In the genomic region with DNA sequence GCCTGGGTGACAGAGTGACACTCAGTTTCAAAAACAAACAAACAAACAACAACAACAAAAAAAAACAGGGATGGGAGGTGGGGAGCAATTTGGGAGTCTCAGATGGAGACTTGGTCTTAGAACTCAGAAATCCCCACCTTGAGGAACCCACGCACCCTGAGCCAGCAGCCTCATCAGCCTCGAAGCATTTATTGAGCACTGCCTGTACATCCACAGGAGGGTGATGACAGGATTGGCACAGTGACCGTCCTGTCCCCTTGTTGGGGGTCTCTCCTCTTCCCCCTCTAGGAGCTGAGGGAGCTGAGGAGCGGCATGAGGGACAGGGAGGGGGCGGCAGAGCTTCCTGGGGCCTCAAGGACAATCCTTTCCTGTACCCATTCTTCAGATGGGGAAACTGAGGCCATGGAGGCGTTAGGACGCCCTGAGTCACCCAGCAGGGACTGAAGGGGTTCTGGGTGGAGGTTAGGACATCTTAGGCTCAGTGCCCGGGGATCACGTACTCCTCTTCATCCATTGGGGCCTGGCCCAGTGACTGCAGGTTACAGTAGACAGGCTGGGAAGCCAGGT, we compare ENCODE assay signal across 19 cellular contexts. TPM values are rescaled to one million over a fixed set of nuclear protein-coding genes. Genes with fewer than 3 reads are reported as not detected.
DNase-seq lines count a peak whose midpoint lies in the region; ATAC-seq and TF ChIP-seq lines count a peak whose summit lies in the region.
"Had no signal": no experiment of that assay in that cellular context is flagged by ENCODE, and none has a peak within 500 bp of the region (broad histone marks: within the 10 kb centered on the region; RNA-seq: fewer than 3 reads in every experiment).

No MANE protein-coding gene starts in this region.

- peak overlapping the region; percentile 22 for H3K27ac Mint-ChIP-seq in stimulated activated memory B cell treated with anti-CD40 and anti-IgM and Interleukin-4, amounts not matched to agents 10 μg/mL and 1 μg/mL and 100 μg/mL, for 72 hours
- H3K27ac Mint-ChIP-seq in GM23338 = no peak overlapping the region

- no peak overlapping the region for H3K4me3 Mint-ChIP-seq in stimulated activated memory B cell treated with anti-CD40 and anti-IgM and Interleukin-4, amounts not matched to agents 10 μg/mL and 1 μg/mL and 100 μg/mL, for 72 hours
- no peak overlapping the region for H3K4me3 Mint-ChIP-seq in GM23338
- H3K4me3 Mint-ChIP-seq: CD8-positive, alpha-beta memory T cell had no signal

- peaks cover 14% of the 10 kb centered on the region for H3K36me3 Mint-ChIP-seq in stimulated activated memory B cell treated with anti-CD40 and anti-IgM and Interleukin-4, amounts not matched to agents 10 μg/mL and 1 μg/mL and 100 μg/mL, for 72 hours
- peaks cover 11% of the 10 kb centered on the region for H3K36me3 Mint-ChIP-seq in GM23338 (ENCODE audit: low read depth)

- DNase-seq in SK-N-SH = no peak
- DNase-seq in RWPE1 (ENCODE audit: low spot score) = no peak
- DNase-seq in GM23338 (ENCODE audit: low spot score) = no peak
- DNase-seq in GF-D8 (lab: John Stamatoyannopoulos, UW) = no peak
- DNase-seq: CD8-positive, alpha-beta memory T cell; DND-41; NCI-H1092; NCI-H146; NCI-H2081; NCI-H510A; NCI-H774; PC-9 had no signal

- no peaks in the 10 kb centered on the region for H3K9me3 ChIP-seq in SK-N-SH
- H3K9me3 ChIP-seq: MG63 had no signal

- TF ChIP-seq EP300 in SK-N-SH (IDR thresholded peaks at IDR 0.05; ENCODE audit: borderline replicate concordance in 1 of 2, low read depth in 1 of 2, low read length in 1 of 2) = no peak

- no peak overlapping the region for H3K4me2 ChIP-seq in SK-N-SH
- no peak overlapping the region for H3K4me2 ChIP-seq in GM23338
- H3K4me2 ChIP-seq: KMS-11, PC-9 had no signal

- H3K9me2 ChIP-seq in SK-N-SH (no peaks in the 10 kb centered on the region), GM23338 (ENCODE audit: insufficient read depth) (no peaks in the 10 kb centered on the region)

- no peak overlapping the region for H3K27ac ChIP-seq in SK-N-SH (ENCODE audit: low read depth in 2 of 2, low read length in 1 of 2)
- H3K27ac ChIP-seq in RWPE1 = peak overlapping the region; percentile 57
- H3K27ac ChIP-seq in GM23338 (ENCODE audit: low read depth) = no peak overlapping the region
- H3K27ac ChIP-seq: 22Rv1, KMS-11 had no signal

- H3K79me2 ChIP-seq in SK-N-SH (ENCODE audit: insufficient read depth) (peaks cover 5% of the 10 kb centered on the region), GM23338 (replicated peaks; ENCODE audit: insufficient read depth) (no peaks in the 10 kb centered on the region)

- H3K4me1 Mint-ChIP-seq in stimulated activated memory B cell treated with anti-CD40 and anti-IgM and Interleukin-4, amounts not matched to agents 10 μg/mL and 1 μg/mL and 100 μg/mL, for 72 hours = peaks cover 41% of the 10 kb centered on the region
- H3K4me1 Mint-ChIP-seq in GM23338 = no peaks in the 10 kb centered on the region

- no peak overlapping the region for H3K9ac ChIP-seq in SK-N-SH
- H3K9ac ChIP-seq: KMS-11 had no signal

- TF ChIP-seq CTCF in SK-N-SH (IDR thresholded peaks at IDR 0.05) (no peak), RWPE1 (conservative IDR thresholded peaks at IDR 0.05; ENCODE audit: low read depth) (no peak), GM23338 (conservative IDR thresholded peaks at IDR 0.05; ENCODE audit: low read depth in 2 of 2) (no peak)

- ATAC-seq in SK-N-SH treated with all-trans-retinoic acid at 6 μM for 48 hours = no peak
- no peak for ATAC-seq in stimulated activated memory B cell treated with anti-CD40 and anti-IgM and Interleukin-4, amounts not matched to agents 10 μg/mL and 1 μg/mL and 100 μg/mL, for 72 hours
- ATAC-seq in GM23338 = no peak
- ATAC-seq: HCT116 had no signal

- H3K27me3 Mint-ChIP-seq in stimulated activated memory B cell treated with anti-CD40 and anti-IgM and Interleukin-4, amounts not matched to agents 10 μg/mL and 1 μg/mL and 100 μg/mL, for 72 hours = peaks cover 3% of the 10 kb centered on the region
- peaks cover 31% of the 10 kb centered on the region for H3K27me3 Mint-ChIP-seq in GM23338 (ENCODE audit: insufficient read depth, low read depth, poor library complexity)

- peaks cover 0 to 8% of the 10 kb centered on the region in 2 experiments; a peak in 1 of 4 replicates for H3K4me1 ChIP-seq in SK-N-SH (ENCODE audit: control insufficient read depth in 1 of 2, insufficient read depth in 2 of 2, low read depth in 1 of 2, low read length in 1 of 2)
- H3K4me1 ChIP-seq in GM23338 (ENCODE audit: insufficient read depth) = no peaks in the 10 kb centered on the region

- H3F3A ChIP-seq in SK-N-SH (replicated peaks; ENCODE audit: insufficient read depth) (peaks cover 16% of the 10 kb centered on the region), GM23338 (replicated peaks; ENCODE audit: low read depth) (peaks cover 20% of the 10 kb centered on the region; the same call in 1 of the 2 replicates)

- CTCF ChIA-PET in SK-N-SH (lab: Yijun Ruan, JAX) (interaction anchor here (1.4 to 8.6 kb wide), 4 partner anchors 11 to 112 kb away, joined by 5 to 160 read pairs (median 44); no protein-coding TSS in a partner anchor), RWPE1 (lab: Yijun Ruan, JAX) (interaction anchor here (0.6 to 0.7 kb wide), 2 partner anchors 14 to 103 kb away, joined by 3 read pairs; no protein-coding TSS in a partner anchor)

- H2AFZ ChIP-seq in SK-N-SH (ENCODE audit: low read depth) = no peak overlapping the region
- H2AFZ ChIP-seq in GM23338 = no peak overlapping the region
- H2AFZ ChIP-seq: PC-9 had no signal

- no peak for TF ChIP-seq RAD21 in SK-N-SH (IDR thresholded peaks at IDR 0.05; ENCODE audit: low read length)

- H4K20me1 ChIP-seq in SK-N-SH (ENCODE audit: insufficient read depth) = no peaks in the 10 kb centered on the region; the same call in 1 of the 2 replicates
- no peaks in the 10 kb centered on the region for H4K20me1 ChIP-seq in GM23338 (replicated peaks; ENCODE audit: insufficient read depth)

- no peaks in the 10 kb centered on the region for H3K27me3 ChIP-seq in SK-N-SH (ENCODE audit: insufficient read depth)
- peaks cover 21% of the 10 kb centered on the region for H3K27me3 ChIP-seq in GM23338 (ENCODE audit: insufficient read depth)
- H3K27me3 ChIP-seq: MG63 had no signal

- POLR2A ChIA-PET in SK-N-SH (lab: Yijun Ruan, JAX) (interaction anchor here (0.6 kb wide), 1 partner anchor 311 kb away, joined by 3 read pairs; no protein-coding TSS in a partner anchor), RWPE1 (lab: Yijun Ruan, JAX; ENCODE audit: low non-redundant PET) (no interaction called here)

- H3K36me3 ChIP-seq in SK-N-SH (replicated peaks in 1 of 2; ENCODE audit: control insufficient read depth in 1 of 2, insufficient read depth in 2 of 2, low read length in 1 of 2) (peaks cover 3 to 6% of the 10 kb centered on the region in 2 experiments), GM23338 (ENCODE audit: insufficient read depth) (no peaks in the 10 kb centered on the region)

- H3K4me3 ChIP-seq in SK-N-SH (ENCODE audit: low read depth in 2 of 2, low read length in 1 of 2) = no peak overlapping the region
- H3K4me3 ChIP-seq in GM23338 = no peak overlapping the region
- H3K4me3 ChIP-seq: GM12878, MG63, PC-9 had no signal

- H3K9me3 Mint-ChIP-seq in stimulated activated memory B cell treated with anti-CD40 and anti-IgM and Interleukin-4, amounts not matched to agents 10 μg/mL and 1 μg/mL and 100 μg/mL, for 72 hours = peaks cover 2% of the 10 kb centered on the region
- no peaks in the 10 kb centered on the region for H3K9me3 Mint-ChIP-seq in GM23338
- H3K9me3 Mint-ChIP-seq: CD8-positive, alpha-beta memory T cell had no signal

- WGBS in SK-N-SH (ENCODE audit: low lambda C conversion rate) = 81% methylated on average over 7 of the region's 9 CpGs

TF ChIP-seq in SK-N-SH, 30 proteins besides CTCF, POLR2A, EP300 and RAD21 (continues in another document):
- TF ChIP-seq RFX5 (IDR thresholded peaks at IDR 0.05; ENCODE audit: low read length) = no peak
- TF ChIP-seq, protein P1, sequence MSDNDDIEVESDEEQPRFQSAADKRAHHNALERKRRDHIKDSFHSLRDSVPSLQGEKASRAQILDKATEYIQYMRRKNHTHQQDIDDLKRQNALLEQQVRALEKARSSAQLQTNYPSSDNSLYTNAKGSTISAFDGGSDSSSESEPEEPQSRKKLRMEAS (IDR thresholded peaks at IDR 0.05; ENCODE audit: low read depth) = no peak

TF ChIP-seq in GM23338, 12 proteins besides CTCF, POLR2A, EP300 and RAD21 (continues in another document):
- no peak for TF ChIP-seq JUNB (IDR thresholded peaks at IDR 0.05; ENCODE audit: unreplicated experiment)

RNA-seq across cellular contexts. Expression of a gene that starts 5.6 kb away (rescaled TPM):
- polyA plus RNA-seq in SK-N-SH (2012; rRNA removed) = 74.1 and 129 TPM in 2 replicates
- 48.5 and 76.8 TPM in 2 replicates for polyA plus RNA-seq in SK-N-SH (2012; cell fraction: cytosol; rRNA removed)
- polyA plus RNA-seq in SK-N-SH (2012; cell fraction: nucleus; rRNA removed) = 193 and 251 TPM in 2 replicates
- total RNA-seq in GM23338 (2014; rRNA removed; shearing (Covaris generic)) = 15.7 and 19.8 TPM in 2 replicates
- polyA plus RNA-seq in GM23338 (2016; fragmentation: Nextera tagmentation; extraction: Ambion mirVana) = 12.6 and 18.3 TPM in 2 replicates
- polyA plus RNA-seq: CD8-positive, alpha-beta memory T cell had no signal

RNA-seq across cellular contexts. Expression of a gene that starts 5.8 kb away (rescaled TPM):
- polyA plus RNA-seq in SK-N-SH (2012; rRNA removed) (not detected in 2 replicates), GM23338 (2016; fragmentation: Nextera tagmentation; extraction: Ambion mirVana) (0.14 and 0.24 TPM in 2 replicates)
- polyA plus RNA-seq in SK-N-SH (2012; cell fraction: cytosol; rRNA removed) = not detected in 2 replicates
- polyA plus RNA-seq in SK-N-SH (2012; cell fraction: nucleus; rRNA removed) = not detected in 2 replicates
- total RNA-seq in GM23338 (2014; rRNA removed; shearing (Covaris generic)) = 0.17 TPM in 1 of 2 replicates, not detected in the other
- total RNA-seq: PC-9 had no signal
- polyA plus RNA-seq: CD8-positive, alpha-beta memory T cell had no signal

RNA-seq across cellular contexts. Expression of a gene that starts 27.6 kb away (rescaled TPM):
- polyA plus RNA-seq in SK-N-SH (2012; rRNA removed) (22.5 and 24.9 TPM in 2 replicates), GM23338 (2016; fragmentation: Nextera tagmentation; extraction: Ambion mirVana) (47.9 and 52.0 TPM in 2 replicates)
- 12.4 and 23.4 TPM in 2 replicates for polyA plus RNA-seq in SK-N-SH (2012; cell fraction: cytosol; rRNA removed)
- 89.0 and 178 TPM in 2 replicates for polyA plus RNA-seq in SK-N-SH (2012; cell fraction: nucleus; rRNA removed)
- 42.8 and 44.4 TPM in 2 replicates for total RNA-seq in GM23338 (2014; rRNA removed; shearing (Covaris generic))

RNA-seq across cellular contexts. Expression of a gene that starts 46.3 kb away (rescaled TPM):
- 48.0 and 49.4 TPM in 2 replicates for polyA plus RNA-seq in SK-N-SH (2012; rRNA removed)
- polyA plus RNA-seq in SK-N-SH (2012; cell fraction: cytosol; rRNA removed) = 10.9 and 17.3 TPM in 2 replicates
- polyA plus RNA-seq in SK-N-SH (2012; cell fraction: nucleus; rRNA removed) = 216 and 280 TPM in 2 replicates
- 199 and 208 TPM in 2 replicates for total RNA-seq in GM23338 (2014; rRNA removed; shearing (Covaris generic))
- 191 and 217 TPM in 2 replicates for polyA plus RNA-seq in GM23338 (2016; fragmentation: Nextera tagmentation; extraction: Ambion mirVana)

RNA-seq across cellular contexts. Expression of a gene that starts 51.2 kb away (rescaled TPM):
- polyA plus RNA-seq in SK-N-SH (2012; rRNA removed) (13.8 and 13.9 TPM in 2 replicates), GM23338 (2016; fragmentation: Nextera tagmentation; extraction: Ambion mirVana) (15.5 and 19.4 TPM in 2 replicates)
- polyA plus RNA-seq in SK-N-SH (2012; cell fraction: cytosol; rRNA removed) = 6.6 and 6.9 TPM in 2 replicates
- 29.5 and 30.2 TPM in 2 replicates for polyA plus RNA-seq in SK-N-SH (2012; cell fraction: nucleus; rRNA removed)
- total RNA-seq in GM23338 (2014; rRNA removed; shearing (Covaris generic)) = 18.9 and 27.6 TPM in 2 replicates
